In the genomic region with DNA sequence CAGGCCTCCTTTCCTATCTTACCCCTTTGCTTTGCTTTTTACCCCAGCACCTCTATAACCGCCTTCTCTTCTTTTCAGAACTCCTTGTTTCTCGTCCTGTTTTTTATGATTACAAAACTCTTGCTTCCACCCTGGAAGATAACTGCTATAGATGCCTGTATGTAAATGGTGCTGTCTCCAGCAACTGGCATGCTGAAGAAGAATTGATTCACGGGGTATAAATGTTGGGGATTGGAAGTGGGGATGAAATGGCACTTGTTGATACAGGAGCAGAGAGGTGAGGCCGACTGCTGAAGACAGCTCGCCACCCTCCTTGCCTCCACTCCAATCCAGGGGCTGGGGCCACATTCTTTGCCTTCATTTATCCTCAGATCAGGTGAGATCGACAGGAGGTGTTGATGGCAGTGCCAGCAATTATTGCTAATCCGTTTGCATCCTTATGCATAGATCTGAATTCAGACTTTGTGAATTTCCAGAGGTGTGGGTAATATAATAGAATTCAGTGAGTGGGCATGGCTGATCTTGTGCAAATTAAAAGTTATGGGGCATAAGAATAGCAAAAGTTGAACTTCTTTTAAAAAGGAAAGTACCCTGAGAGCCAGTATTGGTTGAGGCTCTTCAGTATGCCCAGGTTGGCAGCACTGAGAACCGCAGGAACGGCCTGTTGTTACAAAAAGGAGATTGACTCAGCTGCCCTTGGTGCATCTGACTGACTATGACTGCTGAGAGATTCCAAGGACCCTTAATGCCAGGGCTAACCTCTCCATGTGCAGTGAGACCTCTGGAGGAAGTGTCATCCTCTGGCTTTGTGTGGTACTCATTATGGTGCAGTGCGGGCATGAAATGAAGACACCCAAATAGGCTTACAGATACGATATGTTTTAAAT, we compare ENCODE assay signal across 8 cellular contexts. TPM values are rescaled to one million over a fixed set of nuclear protein-coding genes. Genes with fewer than 3 reads are reported as not detected.
DNase-seq lines count a peak whose midpoint lies in the region; ATAC-seq and TF ChIP-seq lines count a peak whose summit lies in the region.

No MANE protein-coding gene starts in this region.

- H3K4me1 Mint-ChIP-seq in CD8-positive, alpha-beta memory T cell = peaks cover 71 to 73% (median 72%) of the 10 kb centered on the region in 3 donors

- H4K20me1 ChIP-seq in Karpas-422 (ENCODE audit: insufficient read depth, low read depth, low read length) = peaks cover 28% of the 10 kb centered on the region

- peak overlapping the region; percentile 98 for H3K27ac ChIP-seq in CD8-positive, alpha-beta memory T cell (ENCODE audit: low read depth, low read length)
- H3K27ac ChIP-seq in Karpas-422 (ENCODE audit: low read length) (peak overlapping the region; percentile 97), gastroesophageal sphincter (peak overlapping the region; percentile 97 to 100 (median 98))

- WGBS in gastroesophageal sphincter (ENCODE audit: low coverage in 1 of 2), 2 donors = 9 to 14% methylated on average over 9 to 11 of the region's 11 CpGs

- POLR2A ChIA-PET in CD8-positive, alpha-beta memory T cell (lab: Charles Lee) = interaction anchor here (1.0 to 20.1 kb wide), 3 partner anchors 9 to 76 kb away, joined by 3 to 1366 read pairs (median 5); a partner anchor contains a TSS

- no peak for TF ChIP-seq CTCF in gastroesophageal sphincter (IDR thresholded peaks at IDR 0.05)

- H3K36me3 ChIP-seq in CD8-positive, alpha-beta memory T cell (ENCODE audit: insufficient read depth, low read length) = peaks cover 6% of the 10 kb centered on the region
- no peaks in the 10 kb centered on the region for H3K36me3 ChIP-seq in Karpas-422 (ENCODE audit: insufficient read depth, low read length)
- H3K36me3 ChIP-seq in gastroesophageal sphincter = peaks cover 3 to 33% of the 10 kb centered on the region in 2 donors

- H3K4me1 ChIP-seq in CD8-positive, alpha-beta memory T cell (ENCODE audit: insufficient read depth, low read length) = peaks cover 66% of the 10 kb centered on the region
- peaks cover 98% of the 10 kb centered on the region for H3K4me1 ChIP-seq in Karpas-422 (ENCODE audit: low read length)
- peaks cover 14 to 65% (median 17%) of the 10 kb centered on the region in 3 donors for H3K4me1 ChIP-seq in gastroesophageal sphincter

- H3K4me2 ChIP-seq in Karpas-422 (ENCODE audit: low read depth, low read length, poor library complexity, severe bottlenecking) = peak overlapping the region; percentile 78

- peak overlapping the region; percentile 96 for H3K9ac ChIP-seq in Karpas-422 (ENCODE audit: low read length)

- H3K27ac Mint-ChIP-seq in CD8-positive, alpha-beta memory T cell = peak overlapping the region; percentile 94 to 100 (median 97)

- H3K79me2 ChIP-seq in Karpas-422 (ENCODE audit: low read length) = peaks cover 41% of the 10 kb centered on the region

- H3K27me3 Mint-ChIP-seq in CD8-positive, alpha-beta memory T cell = peaks cover 0 to 12% of the 10 kb centered on the region in 2 donors

- peak overlapping the region; percentile 93 to 97 (median 94) for H3K4me3 Mint-ChIP-seq in CD8-positive, alpha-beta memory T cell

- no peaks in the 10 kb centered on the region for H3K9me3 ChIP-seq in CD8-positive, alpha-beta memory T cell (ENCODE audit: low read length)
- H3K9me3 ChIP-seq in Karpas-422 (ENCODE audit: low read length) (no peaks in the 10 kb centered on the region), gastroesophageal sphincter (no peaks in the 10 kb centered on the region)

- DNase-seq in CD8-positive, alpha-beta memory T cell = peak in 3 of 5 donors; percentile 27 to 54 (median 30)
- peak; percentile 73 for DNase-seq in Karpas-422
- DNase-seq in activated T-cell treated with anti-CD3 and anti-CD28 coated beads, Interleukin-2, amount 50 U/mL, for 48 hours = peak; percentile 67 to 70
- DNase-seq in putamen (ENCODE audit: low spot score) = peak; percentile 62
- DNase-seq in NCI-H748 (lab: John Stamatoyannopoulos, UW; ENCODE audit: unreplicated experiment) = no peak

- H3K4me3 ChIP-seq in CD8-positive, alpha-beta memory T cell (ENCODE audit: low read length) = peak overlapping the region; percentile 89
- H3K4me3 ChIP-seq in Karpas-422 (ENCODE audit: low read length) (peak overlapping the region; percentile 84), gastroesophageal sphincter (peak overlapping the region; percentile 57 to 81)

- no peak overlapping the region for H2AFZ ChIP-seq in Karpas-422 (ENCODE audit: low read length)

- peaks cover 0 to under 1% (median 0%) of the 10 kb centered on the region in 5 donors for H3K9me3 Mint-ChIP-seq in CD8-positive, alpha-beta memory T cell

- CTCF ChIA-PET in CD8-positive, alpha-beta memory T cell (lab: Charles Lee) = interaction anchor here (1.2 to 1.6 kb wide), 2 partner anchors 11 to 13 kb away, joined by 3 to 4 read pairs; no protein-coding TSS in a partner anchor

- no peaks in the 10 kb centered on the region for H3K27me3 ChIP-seq in CD8-positive, alpha-beta memory T cell (ENCODE audit: insufficient read depth, low read length, poor library complexity, severe bottlenecking)
- H3K27me3 ChIP-seq in Karpas-422 (ENCODE audit: low read length) (no peaks in the 10 kb centered on the region), gastroesophageal sphincter (no peaks in the 10 kb centered on the region)

- peak; percentile 13 for ATAC-seq in gastroesophageal sphincter
- ATAC-seq in HG02678 (IDR thresholded peaks at IDR 0.05; ENCODE audit: unreplicated experiment) = no peak
- no peak for ATAC-seq in GM19397 (IDR thresholded peaks at IDR 0.05; ENCODE audit: unreplicated experiment)

- TF ChIP-seq POLR2A in gastroesophageal sphincter (IDR thresholded peaks at IDR 0.05) = peak; percentile 18 to 21

- H3K36me3 Mint-ChIP-seq in CD8-positive, alpha-beta memory T cell = peaks cover 26 to 57% (median 28%) of the 10 kb centered on the region in 3 donors

- TF ChIP-seq EP300 in gastroesophageal sphincter (IDR thresholded peaks at IDR 0.05) = no peak

- H3K9me2 ChIP-seq in Karpas-422 (replicated peaks; ENCODE audit: insufficient read depth, low read length) = no peaks in the 10 kb centered on the region

RNA-seq across cellular contexts. Expression of a gene that starts 5.3 kb away (rescaled TPM):
- 100 to 1,000 TPM; 196 to 204 TPM for total RNA-seq in CD8-positive, alpha-beta memory T cell
- 2.7 TPM for polyA plus RNA-seq in CD8-positive, alpha-beta memory T cell
- 36.5 and 74.7 TPM in 2 replicates for total RNA-seq in Karpas-422 (2014; rRNA removed; shearing (Covaris generic); ENCODE audit: low replicate concordance)
- 100 to 1,000 TPM in 2 of 4 donors, 10 to 100 TPM in 2; 21.0 to 341 (median 183) TPM for total RNA-seq in gastroesophageal sphincter

RNA-seq across cellular contexts. Expression of a gene that starts 41.5 kb away (rescaled TPM):
- total RNA-seq in CD8-positive, alpha-beta memory T cell = 10 to 100 TPM; 44.9 to 49.8 TPM
- polyA plus RNA-seq in CD8-positive, alpha-beta memory T cell = 60.6 TPM
- total RNA-seq in Karpas-422 (2014; rRNA removed; shearing (Covaris generic); ENCODE audit: low replicate concordance) = 48.5 and 102 TPM in 2 replicates
- 10 to 100 TPM; 19.9 to 31.5 (median 21.3) TPM for total RNA-seq in gastroesophageal sphincter

RNA-seq across cellular contexts. Expression of a gene that starts 45.5 kb away (rescaled TPM):
- 10 to 100 TPM; 13.3 to 13.8 TPM for total RNA-seq in CD8-positive, alpha-beta memory T cell
- polyA plus RNA-seq in CD8-positive, alpha-beta memory T cell = 14.6 TPM
- total RNA-seq in Karpas-422 (2014; rRNA removed; shearing (Covaris generic); ENCODE audit: low replicate concordance) = 6.7 and 9.7 TPM in 2 replicates
- total RNA-seq in gastroesophageal sphincter = 10 to 100 TPM in 1 of 4 donors, 1 to 10 TPM in 3; 3.7 to 11.5 (median 7.5) TPM
